Comparison of ENCODE assay signal across 20 cellular contexts in the genomic region with DNA sequence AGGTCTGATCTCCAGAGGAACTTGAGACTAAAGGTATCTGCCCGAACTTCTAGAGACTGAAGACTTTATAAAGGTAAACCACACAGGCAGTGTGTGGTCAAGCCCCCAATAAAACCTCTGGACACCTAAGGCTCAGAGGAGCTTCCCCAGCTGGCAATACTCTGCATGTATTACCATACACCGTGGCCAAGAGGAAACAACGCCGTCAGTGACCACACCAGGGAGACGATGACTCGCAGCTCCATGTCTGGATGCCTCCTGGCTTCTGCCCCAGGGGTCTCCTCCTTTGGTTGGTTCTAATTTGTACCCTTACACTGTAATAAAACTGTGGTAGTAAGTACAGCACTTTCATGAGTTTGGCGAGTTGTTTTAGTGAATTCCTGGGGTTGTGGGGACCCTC. TPM values are rescaled to one million over a fixed set of nuclear protein-coding genes. Genes with fewer than 3 reads are reported as not detected.
DNase-seq lines count a peak whose midpoint lies in the region; FAIRE-seq and TF ChIP-seq lines count a peak whose summit lies in the region.
"Had no signal": no experiment of that assay in that cellular context is flagged by ENCODE, and none has a peak within 500 bp of the region (broad histone marks: within the 10 kb centered on the region; RNA-seq: fewer than 3 reads in every experiment).

No MANE protein-coding gene starts in this region.

- peak; percentile 24 for DNase-seq in HTR-8/SVneo (ENCODE audit: insufficient read length, low spot score)
- DNase-seq in amniotic epithelial cell (ENCODE audit: low read depth): peak; percentile 70
- DNase-seq in glomerular visceral epithelial cell (ENCODE audit: extremely low spot score): peak; percentile 73
- DNase-seq in neural progenitor cell (ENCODE audit: low spot score): no peak
- DNase-seq in substantia nigra (lab: John Stamatoyannopoulos, UW): no peak
- DNase-seq in uterus: no peak
- DNase-seq in type B pancreatic cell (ENCODE audit: extremely low spot score, unreplicated experiment): no peak
- DNase-seq: activated CD8-positive, alpha-beta T cell treated with anti-CD3 and anti-CD28 coated beads for 36 hours; activated effector memory CD4-positive, alpha-beta T cell treated with anti-CD3 and anti-CD28 coated beads, Interleukin-2, amount 50 U/mL, for 16 hours; AML-193; DMS79; erythroblast; NCI-H1105; RPMI8226; stimulated activated CD4-positive, alpha-beta T cell treated with anti-CD3 and anti-CD28 coated beads, Interleukin-1b, Interleukin-23, amount 100 ng/mL, for 48 hours; T-helper 9 cell; upper lobe of right lung had no signal

- H3K4me1 Mint-ChIP-seq in neural progenitor cell (peaks cover 13% of the 10 kb centered on the region), type B pancreatic cell (ENCODE audit: unreplicated experiment) (peaks cover 4% of the 10 kb centered on the region)

- no peak overlapping the region for H3K9ac ChIP-seq in neural progenitor cell

- TF ChIP-seq POLR2A in uterus (IDR thresholded peaks at IDR 0.05): no peak

- H3K36me3 ChIP-seq in ACC112 (ENCODE audit: insufficient read depth, low read length) (peaks cover 22% of the 10 kb centered on the region), neural progenitor cell (no peaks in the 10 kb centered on the region), uterus (no peaks in the 10 kb centered on the region)

- H3K4me1 ChIP-seq in ACC112 (ENCODE audit: control insufficient read depth, insufficient read depth, low read length, unreplicated experiment) (peaks cover 30% of the 10 kb centered on the region), neural progenitor cell (peaks cover 1% of the 10 kb centered on the region), uterus (no peaks in the 10 kb centered on the region)
- H3K4me1 ChIP-seq: upper lobe of right lung had no signal

- FAIRE-seq in HTR-8/SVneo (lab: Jason Lieb, UNC): no peak
- FAIRE-seq: GM12892 had no signal

- TF ChIP-seq CTCF in neural progenitor cell (IDR thresholded peaks at IDR 0.05) (no peak), uterus (IDR thresholded peaks at IDR 0.05) (no peak), type B pancreatic cell (conservative IDR thresholded peaks at IDR 0.05) (no peak)

- peaks cover 10% of the 10 kb centered on the region for H3K36me3 Mint-ChIP-seq in neural progenitor cell
- H3K36me3 Mint-ChIP-seq in type B pancreatic cell: peaks cover 12% of the 10 kb centered on the region

- intact Hi-C loops in uterus (cut with DNase I; ENCODE audit: low total_unique reads): no loop called here

- H3K27me3 Mint-ChIP-seq in neural progenitor cell (ENCODE audit: insufficient read depth, low read depth): peaks cover 2% of the 10 kb centered on the region
- no peaks in the 10 kb centered on the region for H3K27me3 Mint-ChIP-seq in type B pancreatic cell
- H3K27me3 Mint-ChIP-seq: activated CD8-positive, alpha-beta T cell treated with anti-CD3 and anti-CD28 coated beads for 36 hours had no signal

- H3K27ac ChIP-seq in ACC112 (ENCODE audit: low read depth, low read length): peak overlapping the region; percentile 87
- H3K27ac ChIP-seq in neural progenitor cell: no peak overlapping the region
- H3K27ac ChIP-seq in substantia nigra (ENCODE audit: low read depth, low read length, poor library complexity, severe bottlenecking): no peak overlapping the region
- H3K27ac ChIP-seq in uterus: no peak overlapping the region
- H3K27ac ChIP-seq: upper lobe of right lung had no signal

- no peak overlapping the region for H3K4me3 Mint-ChIP-seq in neural progenitor cell
- H3K4me3 Mint-ChIP-seq in type B pancreatic cell: no peak overlapping the region
- H3K4me3 Mint-ChIP-seq: activated CD8-positive, alpha-beta T cell treated with anti-CD3 and anti-CD28 coated beads for 36 hours had no signal

- no peaks in the 10 kb centered on the region for H3K9me3 ChIP-seq in neural progenitor cell (ENCODE audit: low read depth)
- no peaks in the 10 kb centered on the region for H3K9me3 ChIP-seq in uterus
- H3K9me3 ChIP-seq: upper lobe of right lung had no signal

- H3K79me2 ChIP-seq in ACC112 (ENCODE audit: control insufficient read depth, insufficient read depth, low read length, unreplicated experiment): no peaks in the 10 kb centered on the region
- no peaks in the 10 kb centered on the region for H3K79me2 ChIP-seq in neural progenitor cell (ENCODE audit: low read depth)

- H3K4me2 ChIP-seq in neural progenitor cell: no peak overlapping the region

- H3K27ac Mint-ChIP-seq in neural progenitor cell: no peak overlapping the region
- H3K27ac Mint-ChIP-seq in type B pancreatic cell: no peak overlapping the region
- H3K27ac Mint-ChIP-seq: activated CD8-positive, alpha-beta T cell treated with anti-CD3 and anti-CD28 coated beads for 36 hours had no signal

- H2AFZ ChIP-seq in ACC112 (ENCODE audit: low read length, unreplicated experiment): no peak overlapping the region
- no peak overlapping the region for H2AFZ ChIP-seq in neural progenitor cell (replicated peaks)

- no peaks in the 10 kb centered on the region for H3F3A ChIP-seq in neural progenitor cell (ENCODE audit: low read depth)

- no peaks in the 10 kb centered on the region for H3K9me3 Mint-ChIP-seq in neural progenitor cell
- no peaks in the 10 kb centered on the region for H3K9me3 Mint-ChIP-seq in type B pancreatic cell
- H3K9me3 Mint-ChIP-seq: activated CD8-positive, alpha-beta T cell treated with anti-CD3 and anti-CD28 coated beads for 36 hours had no signal

- H3K4me3 ChIP-seq in ACC112 (ENCODE audit: low read depth, low read length): peak overlapping the region; percentile 42; the same call in 1 of the 2 replicates
- no peak overlapping the region for H3K4me3 ChIP-seq in neural progenitor cell
- no peak overlapping the region for H3K4me3 ChIP-seq in uterus
- H3K4me3 ChIP-seq: upper lobe of right lung had no signal

- H3K27me3 ChIP-seq in ACC112 (ENCODE audit: insufficient read depth, low read length): no peaks in the 10 kb centered on the region
- H3K27me3 ChIP-seq in neural progenitor cell: no peaks in the 10 kb centered on the region
- H3K27me3 ChIP-seq in uterus: no peaks in the 10 kb centered on the region
- H3K27me3 ChIP-seq: upper lobe of right lung had no signal

- H4K20me1 ChIP-seq in neural progenitor cell (ENCODE audit: low read depth): peaks cover under 1% of the 10 kb centered on the region

RNA-seq across cellular contexts. Expression of a gene that starts 32.1 kb away (rescaled TPM):
- total RNA-seq in neural progenitor cell (ENCODE audit: low replicate concordance) (0.22 and 0.31 TPM in 2 replicates), uterus (under 1 TPM in 1 of 4 donors, not detected in 3; 0.21 TPM), type B pancreatic cell (ENCODE audit: low replicate concordance) (0.81 TPM in 1 of 2 replicates, not detected in the other)
- total RNA-seq: activated CD8-positive, alpha-beta T cell treated with anti-CD3 and anti-CD28 coated beads for 36 hours; NCI-H460; upper lobe of right lung had no signal

RNA-seq across cellular contexts. Expression of a gene that starts 46.5 kb away (rescaled TPM):
- 36.0 and 37.8 TPM in 2 replicates for total RNA-seq in neural progenitor cell (ENCODE audit: low replicate concordance)
- total RNA-seq in uterus: 10 to 100 TPM; 28.4 to 73.8 (median 48.8) TPM
- total RNA-seq in type B pancreatic cell (ENCODE audit: low replicate concordance): 12.6 and 19.9 TPM in 2 replicates

Comparison
In these comparisons a context has a peak if more than half of its experiments do, and no peak if none do; other contexts are left out.
1. DNase-seq: peak in HTR-8/SVneo (single experiment), amniotic epithelial cell (single experiment) and glomerular visceral epithelial cell (single experiment); none in neural progenitor cell (single experiment), substantia nigra (0 of 49), uterus (0 of 2) and type B pancreatic cell (single experiment).